ENCODE assay signal across 20 cellular contexts in genomic region chr20:23061262-23061661, GRCh38. TPM values are rescaled to one million over a fixed set of nuclear protein-coding genes. Genes with fewer than 3 reads are reported as not detected.
DNase-seq lines count a peak whose midpoint lies in the region; ATAC-seq and TF ChIP-seq lines count a peak whose summit lies in the region.
"Had no signal": no experiment of that assay in that cellular context is flagged by ENCODE, and none has a peak within 500 bp of the region (broad histone marks: within the 10 kb centered on the region; RNA-seq: fewer than 3 reads in every experiment).

No MANE protein-coding gene starts in this region.

- no peaks in the 10 kb centered on the region for H4K20me1 ChIP-seq in SK-N-SH (ENCODE audit: insufficient read depth)

- TF ChIP-seq CTCF in SK-N-SH (IDR thresholded peaks at IDR 0.05) = no peak
- no peak for TF ChIP-seq CTCF in GM13977 (IDR thresholded peaks at IDR 0.05; ENCODE audit: extremely low read depth, insufficient read depth, missing control alignments)

- POLR2A ChIA-PET in SK-N-SH (lab: Yijun Ruan, JAX) = no interaction called here

- H3K79me2 ChIP-seq in SK-N-SH (ENCODE audit: insufficient read depth) = no peaks in the 10 kb centered on the region

- DNase-seq in SK-N-SH = no peak
- DNase-seq in left ventricle myocardium superior = no peak
- DNase-seq in sciatic nerve (ENCODE audit: low spot score) = no peak
- DNase-seq in aorta = peak in 1 of 2 donors; percentile 32
- no peak for DNase-seq in NCI-H1930 (lab: John Stamatoyannopoulos, UW)
- no peak for DNase-seq in MG63
- DNase-seq in GM13977 (ENCODE audit: low spot score) = no peak
- DNase-seq: activated CD4-positive, alpha-beta T cell treated with anti-CD3 and anti-CD28 coated beads for 36 hours; CD4-positive, alpha-beta memory T cell; cerebellar nuclear complex; EL; NCI-H2107; NCI-H774 had no signal

- H3K4me2 ChIP-seq in SK-N-SH = 0 out of 2 replicates have a peak overlapping the region, but pooled peaks have one; percentile 26

- TF ChIP-seq RAD21 in SK-N-SH (IDR thresholded peaks at IDR 0.05; ENCODE audit: low read length) = no peak

- H3K27me3 ChIP-seq in SK-N-SH (ENCODE audit: insufficient read depth) (peaks cover 22% of the 10 kb centered on the region; the same call in 1 of the 2 replicates), aorta (ENCODE audit: control insufficient read depth in 1 of 2, insufficient read depth in 2 of 2, low read length in 1 of 2) (no peaks in the 10 kb centered on the region), MG63 (no peaks in the 10 kb centered on the region)

- 24% methylated on average over 5 of the region's 5 CpGs for WGBS in SK-N-SH (ENCODE audit: low lambda C conversion rate)
- 33 to 36% methylated on average over 5 of the region's 5 CpGs for WGBS in aorta, 2 donors

- no peaks in the 10 kb centered on the region for H3K4me1 ChIP-seq in SK-N-SH (ENCODE audit: control insufficient read depth in 1 of 2, insufficient read depth in 2 of 2, low read depth in 1 of 2, low read length in 1 of 2)
- peaks cover 10 to 14% of the 10 kb centered on the region in 2 donors for H3K4me1 ChIP-seq in aorta (ENCODE audit: control insufficient read depth in 1 of 2, insufficient read depth in 2 of 2, low read length in 2 of 2)

- ATAC-seq in SK-N-SH treated with all-trans-retinoic acid at 6 μM for 48 hours (no peak), left ventricle myocardium superior (peak; percentile 38), sciatic nerve (peak; percentile 36), aorta (ENCODE audit: low FRiP score) (peak; percentile 39)
- ATAC-seq: activated CD4-positive, alpha-beta T cell treated with anti-CD3 and anti-CD28 coated beads for 36 hours had no signal

- H3K9ac ChIP-seq in SK-N-SH = no peak overlapping the region

- H3K36me3 ChIP-seq in SK-N-SH (replicated peaks in 1 of 2; ENCODE audit: control insufficient read depth in 1 of 2, insufficient read depth in 2 of 2, low read length in 1 of 2) = no peaks in the 10 kb centered on the region
- H3K36me3 ChIP-seq in aorta (ENCODE audit: control insufficient read depth in 1 of 2, insufficient read depth in 2 of 2, low read length in 1 of 2) = no peaks in the 10 kb centered on the region
- H3K36me3 ChIP-seq in MG63 = no peaks in the 10 kb centered on the region

- no peaks in the 10 kb centered on the region for H3K9me2 ChIP-seq in SK-N-SH

- intact Hi-C loops in left ventricle myocardium superior (cut with micrococcal nuclease) (no loop called here), sciatic nerve (cut with DNase I) (no loop called here), aorta (cut with DNase I) (loop anchor here (5.0 kb wide), 2 partner anchors 86 to 299 kb away; no protein-coding TSS in a partner anchor)

- CTCF ChIA-PET in SK-N-SH (lab: Yijun Ruan, JAX) = no interaction called here

- TF ChIP-seq EP300 in SK-N-SH (IDR thresholded peaks at IDR 0.05; ENCODE audit: borderline replicate concordance in 1 of 2, low read depth in 1 of 2, low read length in 1 of 2) = no peak

- in situ Hi-C loops in GM13977 (cut with MboI; ENCODE audit: low pct_unique_long_range_greater_than_20kb, low sequenced_read_pairs, unreplicated experiment) = loop anchor here (25.0 kb wide), 1 partner anchor 276 kb away; no protein-coding TSS in a partner anchor

- no peak overlapping the region for H2AFZ ChIP-seq in SK-N-SH (ENCODE audit: low read depth)

- no peaks in the 10 kb centered on the region for H3F3A ChIP-seq in SK-N-SH (replicated peaks; ENCODE audit: insufficient read depth)

- H3K27ac ChIP-seq in SK-N-SH (ENCODE audit: low read depth in 2 of 2, low read length in 1 of 2) = no peak overlapping the region
- H3K27ac ChIP-seq in aorta (ENCODE audit: low read depth in 1 of 2, low read length in 2 of 2) = peak overlapping the region; percentile 91 to 99
- H3K27ac ChIP-seq: 22Rv1, HL-60 had no signal

- H3K9me3 ChIP-seq in SK-N-SH (no peaks in the 10 kb centered on the region), aorta (ENCODE audit: control insufficient read depth, low read length) (no peaks in the 10 kb centered on the region), MG63 (no peaks in the 10 kb centered on the region)

- H3K4me3 ChIP-seq in SK-N-SH (ENCODE audit: low read depth in 2 of 2, low read length in 1 of 2) = no peak overlapping the region
- no peak overlapping the region for H3K4me3 ChIP-seq in aorta (ENCODE audit: low read length in 2 of 2)
- H3K4me3 ChIP-seq in MG63 = no peak overlapping the region

TF ChIP-seq in SK-N-SH, 30 proteins besides CTCF, POLR2A, EP300 and RAD21 (continues in another document):
- no peak for TF ChIP-seq CHD2 (IDR thresholded peaks at IDR 0.05; ENCODE audit: low read length, partially characterized antibody)
- TF ChIP-seq YY1 (IDR thresholded peaks at IDR 0.05; ENCODE audit: low read depth) = no peak
- TF ChIP-seq FOSL2 (IDR thresholded peaks at IDR 0.05; ENCODE audit: borderline replicate concordance, low read depth) = no peak
- no peak for TF ChIP-seq MXI1 (IDR thresholded peaks at IDR 0.05; ENCODE audit: low read depth, low read length)
- TF ChIP-seq EZH2phosphoT487 (IDR thresholded peaks at IDR 0.05; ENCODE audit: borderline replicate concordance, low read depth) = no peak
- no peak for TF ChIP-seq RCOR1 (IDR thresholded peaks at IDR 0.05; ENCODE audit: low read length)
- TF ChIP-seq RXRA (IDR thresholded peaks at IDR 0.05; ENCODE audit: borderline replicate concordance, low read depth) = no peak
- TF ChIP-seq NFIC (IDR thresholded peaks at IDR 0.05; ENCODE audit: borderline replicate concordance) = no peak
- TF ChIP-seq FOXM1 (IDR thresholded peaks at IDR 0.05; ENCODE audit: low read depth) = no peak

TF ChIP-seq in SK-N-SH treated with all-trans-retinoic acid at 6 μM for 48 hours, 23 proteins besides CTCF, POLR2A, EP300 and RAD21 (continues in another document):
- TF ChIP-seq ZFP30 (CRISPR knock-in tag; IDR thresholded peaks at IDR 0.05) = no peak
- TF ChIP-seq ZC3H10 (CRISPR knock-in tag; IDR thresholded peaks at IDR 0.05) = no peak
- no peak for TF ChIP-seq CSRNP3 (CRISPR knock-in tag; IDR thresholded peaks at IDR 0.05)
- TF ChIP-seq ISL1 (CRISPR knock-in tag; IDR thresholded peaks at IDR 0.05) = no peak
- TF ChIP-seq ZNF70 (CRISPR knock-in tag; IDR thresholded peaks at IDR 0.05) = no peak
- no peak for TF ChIP-seq ARNTL (CRISPR knock-in tag; IDR thresholded peaks at IDR 0.05; ENCODE audit: borderline replicate concordance, low read depth)
- no peak for TF ChIP-seq CSDC2 (CRISPR knock-in tag; IDR thresholded peaks at IDR 0.05)
- no peak for TF ChIP-seq ZNF565 (CRISPR knock-in tag; conservative IDR thresholded peaks at IDR 0.05; ENCODE audit: low read depth)
- TF ChIP-seq TOX (CRISPR knock-in tag; IDR thresholded peaks at IDR 0.05; ENCODE audit: borderline replicate concordance) = no peak
- TF ChIP-seq PPARA (CRISPR knock-in tag; IDR thresholded peaks at IDR 0.05; ENCODE audit: borderline replicate concordance) = no peak

RNA-seq across cellular contexts. Expression of gene THBD, which starts 11.8 kb away (rescaled TPM):
- polyA plus RNA-seq in SK-N-SH (2012; rRNA removed) = 0.13 and 0.33 TPM in 2 replicates
- 0.14 and 0.22 TPM in 2 replicates for polyA plus RNA-seq in SK-N-SH (2012; cell fraction: cytosol; rRNA removed)
- polyA plus RNA-seq in SK-N-SH (2012; cell fraction: nucleus; rRNA removed) = 0.18 and 0.19 TPM in 2 replicates
- total RNA-seq in left ventricle myocardium superior = 13.1 TPM
- total RNA-seq in sciatic nerve = 25.3 TPM
- total RNA-seq in aorta = 10 to 100 TPM; 54.0 to 79.8 TPM
- 10 to 100 TPM in 1 of 2 donors, 1 to 10 TPM in 1; 8.5 to 53.3 TPM for polyA plus RNA-seq in aorta
- total RNA-seq in MG63 (2014; rRNA removed; shearing (Covaris generic); ENCODE audit: low replicate concordance) = 0.72 and 1.4 TPM in 2 replicates
- total RNA-seq: activated CD4-positive, alpha-beta T cell treated with anti-CD3 and anti-CD28 coated beads for 36 hours had no signal

RNA-seq across cellular contexts. Expression of gene CD93, which starts 24.9 kb away (rescaled TPM):
- polyA plus RNA-seq in SK-N-SH (2012; rRNA removed) (0.02 and 0.03 TPM in 2 replicates), aorta (1 to 10 TPM; 5.7 to 8.4 TPM)
- 0.01 TPM in 2 replicates for polyA plus RNA-seq in SK-N-SH (2012; cell fraction: cytosol; rRNA removed)
- polyA plus RNA-seq in SK-N-SH (2012; cell fraction: nucleus; rRNA removed) = 0.01 TPM in 2 replicates
- total RNA-seq in left ventricle myocardium superior (41.0 TPM), sciatic nerve (81.0 TPM), aorta (100 to 1,000 TPM; 123 to 160 TPM)
- not detected in 2 replicates for total RNA-seq in MG63 (2014; rRNA removed; shearing (Covaris generic); ENCODE audit: low replicate concordance)

RNA-seq across cellular contexts. Expression of gene SSTR4, which starts 26.1 kb away (rescaled TPM):
- polyA plus RNA-seq in SK-N-SH (2012; rRNA removed) (not detected in 2 replicates), aorta (not detected)
- polyA plus RNA-seq in SK-N-SH (2012; cell fraction: cytosol; rRNA removed) = not detected in 2 replicates
- polyA plus RNA-seq in SK-N-SH (2012; cell fraction: nucleus; rRNA removed) = not detected in 2 replicates
- total RNA-seq in left ventricle myocardium superior (not detected), sciatic nerve (not detected), aorta (not detected)
- not detected in 2 replicates for total RNA-seq in MG63 (2014; rRNA removed; shearing (Covaris generic); ENCODE audit: low replicate concordance)
- total RNA-seq: activated CD4-positive, alpha-beta T cell treated with anti-CD3 and anti-CD28 coated beads for 36 hours; CD4-positive, alpha-beta memory T cell; mesothelial cell of epicardium; omental fat pad; RPMI7951; temporal lobe had no signal
- polyA plus RNA-seq: CD4-positive, alpha-beta memory T cell had no signal

Comparison
In these comparisons a context has a peak if more than half of its experiments do, and no peak if none do; other contexts are left out.
1. H3K27ac ChIP-seq: peak in aorta (2 of 2); none in SK-N-SH (0 of 2).
2. RNA of gene CD93, which starts 24.9 kb away (total RNA-seq): 123 to 160 TPM in aorta, 81.0 TPM in sciatic nerve (single experiment) and 41.0 TPM in left ventricle myocardium superior (single experiment); not detected in MG63; every median in the first group is over 10 times any median in the second.
3. intact Hi-C loops: an anchor here in aorta (5.0 kb wide); none called in left ventricle myocardium superior and sciatic nerve.